ENCODE assay signal across 20 cellular contexts in the genomic region with DNA sequence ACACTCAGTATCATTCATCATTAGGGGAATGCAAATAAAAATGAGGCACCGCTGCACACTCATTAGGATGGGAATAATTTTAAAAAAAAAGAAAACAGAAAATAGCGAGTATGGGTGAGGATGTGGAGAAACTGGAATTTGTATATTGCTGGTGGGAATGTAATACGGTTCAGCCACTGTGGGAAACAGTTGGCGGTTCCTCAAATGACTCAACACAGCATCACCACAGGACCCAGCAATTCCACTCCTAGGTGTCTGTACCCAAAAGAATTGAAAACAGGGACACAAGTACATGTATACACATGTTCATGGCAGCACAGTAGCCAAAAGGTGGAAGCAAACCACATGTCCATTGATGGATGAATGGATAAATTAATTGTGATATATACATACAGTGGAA. TPM values are rescaled to one million over a fixed set of nuclear protein-coding genes. Genes with fewer than 3 reads are reported as not detected.
DNase-seq lines count a peak whose midpoint lies in the region; FAIRE-seq and TF ChIP-seq lines count a peak whose summit lies in the region.
"Had no signal": no experiment of that assay in that cellular context is flagged by ENCODE, and none has a peak within 500 bp of the region (broad histone marks: within the 10 kb centered on the region; RNA-seq: fewer than 3 reads in every experiment).

No MANE protein-coding gene starts in this region.

- H4K20me1 ChIP-seq in GM23248 (ENCODE audit: insufficient read depth): no peaks in the 10 kb centered on the region

- no peaks in the 10 kb centered on the region for H3K79me2 ChIP-seq in GM23248 (ENCODE audit: insufficient read depth)

- H3K9me3 ChIP-seq in GM23248 (ENCODE audit: low read depth): no peaks in the 10 kb centered on the region
- peaks cover 5% of the 10 kb centered on the region for H3K9me3 ChIP-seq in adipocyte (ENCODE audit: control insufficient read depth, low read length)
- H3K9me3 ChIP-seq in kidney (ENCODE audit: control insufficient read depth in 1 of 2, low read length in 2 of 2): no peaks in the 10 kb centered on the region
- H3K9me3 ChIP-seq: adrenal gland, gastrocnemius medialis, vagina had no signal

- intact Hi-C loops in kidney (cut with DNase I): no loop called here

- DNase-seq in A172 (ENCODE audit: low spot score) (peak; percentile 84), GM23248 (peak; percentile 65), adipocyte (ENCODE audit: low read depth) (peak; percentile 23), fibroblast of the aortic adventitia (ENCODE audit: low read depth) (peak; percentile 58), T-helper 2 cell (no peak), NCI-H1105 (lab: John Stamatoyannopoulos, UW) (no peak), kidney (no peak)
- DNase-seq in activated CD4-positive, CD25-positive, alpha-beta regulatory T cell (lab: John Stamatoyannopoulos, UW): no peak
- DNase-seq: activated CD4-positive, alpha-beta T cell treated with anti-CD3 and anti-CD28 coated beads, Interleukin-2, amount 50 U/mL, for 1 hour; activated T-cell treated with anti-CD3 and anti-CD28 coated beads, Interleukin-2, amount 50 U/mL, for 48 hours; adrenal gland; dermis blood vessel endothelial cell; gastrocnemius medialis; midbrain; NCI-H774; small intestine; stimulated activated naive CD4-positive, alpha-beta T cell had no signal

- no peak overlapping the region for H3K4me3 ChIP-seq in GM23248
- no peak overlapping the region for H3K4me3 ChIP-seq in adipocyte (ENCODE audit: low read length)
- H3K4me3 ChIP-seq in fibroblast of the aortic adventitia (ENCODE audit: low read depth, low read length): no peak overlapping the region
- no peak overlapping the region for H3K4me3 ChIP-seq in kidney (ENCODE audit: low read length in 2 of 2)
- H3K4me3 ChIP-seq: adrenal gland, gastrocnemius medialis, vagina had no signal

- H3K4me2 ChIP-seq in GM23248 (ENCODE audit: unreplicated experiment): no peak overlapping the region

- H3K27ac ChIP-seq in GM23248 (0 out of 2 replicates have a peak overlapping the region, but pooled peaks have one; percentile 17), kidney (ENCODE audit: low read depth in 2 of 2, low read length in 2 of 2) (no peak overlapping the region)
- H3K27ac ChIP-seq: adrenal gland, vagina had no signal

- H3K4me1 ChIP-seq in GM23248 (ENCODE audit: insufficient read depth): peaks cover 14% of the 10 kb centered on the region
- peaks cover 5% of the 10 kb centered on the region for H3K4me1 ChIP-seq in adipocyte (ENCODE audit: control insufficient read depth, insufficient read depth, low read length)
- H3K4me1 ChIP-seq in kidney (ENCODE audit: control insufficient read depth in 1 of 2, insufficient read depth in 1 of 2, low read depth in 1 of 2, low read length in 2 of 2): no peaks in the 10 kb centered on the region
- H3K4me1 ChIP-seq: adrenal gland had no signal

- H3K36me3 ChIP-seq in GM23248 (ENCODE audit: low read depth): no peaks in the 10 kb centered on the region
- H3K36me3 ChIP-seq in adipocyte (ENCODE audit: control insufficient read depth, insufficient read depth, low read length, severe bottlenecking): no peaks in the 10 kb centered on the region
- H3K36me3 ChIP-seq in kidney (ENCODE audit: control insufficient read depth in 1 of 2, insufficient read depth in 2 of 2, low read length in 2 of 2): no peaks in the 10 kb centered on the region
- H3K36me3 ChIP-seq: adrenal gland, gastrocnemius medialis, vagina had no signal

- H3F3A ChIP-seq in GM23248 (ENCODE audit: insufficient read depth): peaks cover 10% of the 10 kb centered on the region

- in situ Hi-C loops in GM23248 (cut with MboI): loop anchor here (10.0 kb wide), 1 partner anchor 274 kb away; no protein-coding TSS in a partner anchor

- no peaks in the 10 kb centered on the region for H3K9me2 ChIP-seq in GM23248 (ENCODE audit: insufficient read depth)

- H3K9ac ChIP-seq in GM23248: no peak overlapping the region
- no peak overlapping the region for H3K9ac ChIP-seq in adipocyte (ENCODE audit: low read length)
- no peak overlapping the region for H3K9ac ChIP-seq in kidney (ENCODE audit: low read length in 2 of 2)

- no peak overlapping the region for H2AFZ ChIP-seq in GM23248

- H3K27me3 ChIP-seq in GM23248 (replicated peaks; ENCODE audit: insufficient read depth) (no peaks in the 10 kb centered on the region; the same call in 1 of the 2 replicates), adipocyte (replicated peaks; ENCODE audit: control insufficient read depth, insufficient read depth, low read length) (peaks cover 6% of the 10 kb centered on the region)
- H3K27me3 ChIP-seq: adrenal gland, gastrocnemius medialis, vagina had no signal

- no peak for FAIRE-seq in kidney (lab: Jason Lieb, UNC)
- FAIRE-seq: islet of Langerhans, small intestine had no signal

- no peak for TF ChIP-seq CTCF in fibroblast of the aortic adventitia (IDR thresholded peaks at IDR 0.05; ENCODE audit: insufficient read depth, low read length)
- TF ChIP-seq CTCF in kidney (IDR thresholded peaks at IDR 0.05; ENCODE audit: borderline replicate concordance, extremely low read depth, insufficient read depth): no peak

- 52 to 61% methylated on average over 4 of the region's 4 CpGs for WGBS in GM23248 (ENCODE audit: low coverage in 1 of 2, low lambda C conversion rate in 2 of 2, missing lambda C conversion rate in 2 of 2), 2 experiments

RNA-seq across cellular contexts. Expression of a gene that starts 35.2 kb away (rescaled TPM):
- total RNA-seq in A172 (2014; rRNA removed; shearing (Covaris generic)): 46.1 and 52.1 TPM in 2 replicates
- 62.3 and 77.7 TPM in 2 replicates for total RNA-seq in GM23248 (2014; rRNA removed; shearing (Covaris generic))
- polyA plus RNA-seq in GM23248 (2016; fragmentation: Nextera tagmentation; extraction: Ambion mirVana) (42.9 and 43.1 TPM in 2 replicates), kidney (ENCODE audit: insufficient read depth, low read depth, low replicate concordance) (15.3 TPM)
- total RNA-seq in fibroblast of the aortic adventitia (ENCODE audit: low replicate concordance) (47.7 and 54.7 TPM in 2 replicates), kidney (34.1 TPM)

RNA-seq across cellular contexts. Expression of a gene that starts 56.5 kb away (rescaled TPM):
- not detected in 2 replicates for total RNA-seq in A172 (2014; rRNA removed; shearing (Covaris generic))
- total RNA-seq in GM23248 (2014; rRNA removed; shearing (Covaris generic)): not detected in 2 replicates
- polyA plus RNA-seq in GM23248 (2016; fragmentation: Nextera tagmentation; extraction: Ambion mirVana) (not detected in 2 replicates), kidney (ENCODE audit: insufficient read depth, low read depth, low replicate concordance) (not detected)
- total RNA-seq in fibroblast of the aortic adventitia (ENCODE audit: low replicate concordance) (not detected in 2 replicates), kidney (not detected)
- total RNA-seq: adrenal gland, dermis blood vessel endothelial cell, gastrocnemius medialis, osteocyte, vagina had no signal
- polyA plus RNA-seq: small intestine had no signal

Comparison
In these comparisons a context has a peak if more than half of its experiments do, and no peak if none do; other contexts are left out.
1. DNase-seq: peak in A172 (single experiment), GM23248 (single experiment), adipocyte (single experiment) and fibroblast of the aortic adventitia (single experiment); none in T-helper 2 cell (0 of 5), activated CD4-positive, CD25-positive, alpha-beta regulatory T cell (0 of 4), NCI-H1105 (single experiment) and kidney (single experiment).